Comparison of ENCODE assay signal across 36 cellular contexts in genomic region chr17:10603889-10604288, GRCh38. TPM values are rescaled to one million over a fixed set of nuclear protein-coding genes. Genes with fewer than 3 reads are reported as not detected.
"Had no signal": no experiment of that assay in that cellular context is flagged by ENCODE, and none has a peak within 500 bp of the region (broad histone marks: within the 10 kb centered on the region; RNA-seq: fewer than 3 reads in every experiment).

No MANE protein-coding gene starts in this region.

- H3K9me3 ChIP-seq: adrenal gland, ascending aorta, body of pancreas, breast epithelium had no signal

- H3K4me3 ChIP-seq: adrenal gland, ascending aorta, body of pancreas, breast epithelium, cardiac muscle cell had no signal

- H3K27ac ChIP-seq: adrenal gland, ascending aorta, body of pancreas, brain microvascular endothelial cell, breast epithelium, cardiac muscle cell had no signal

- H3K4me1 ChIP-seq: adrenal gland, ascending aorta, body of pancreas, breast epithelium had no signal

- H3K27me3 ChIP-seq: adrenal gland, ascending aorta, body of pancreas, brain microvascular endothelial cell, breast epithelium had no signal

- DNase-seq: activated effector memory CD4-positive, alpha-beta T cell treated with anti-CD3 and anti-CD28 coated beads, Interleukin-2, amount 50 U/mL, for 16 hours; activated effector memory CD4-positive, alpha-beta T cell treated with Interleukin-2 at 50 U/mL for 16 hours; activated gamma-delta T cell; activated gamma-delta T cell treated with Interleukin-2 at 50 U/mL for 16 hours; activated naive CD4-positive, alpha-beta T cell; activated naive CD4-positive, alpha-beta T cell treated with anti-CD3 and anti-CD28 coated beads for 36 hours; activated naive CD4-positive, alpha-beta T cell treated with anti-CD3 and anti-CD28 coated beads, Interleukin-2, amount 10 ng/mL, durations not matched to agents 7 days and 5 days; activated naive CD4-positive, alpha-beta T cell treated with anti-CD3 and anti-CD28 coated beads, Interleukin-2, amount 50 U/mL, for 16 hours; activated naive CD4-positive, alpha-beta T cell treated with Interleukin-2 at 50 U/mL for 16 hours; activated naive CD8-positive, alpha-beta T cell treated with anti-CD3 and anti-CD28 coated beads for 36 hours; activated naive CD8-positive, alpha-beta T cell treated with anti-CD3 and anti-CD28 coated beads, Interleukin-2, amount 10 ng/mL, durations not matched to agents 7 days and 5 days; activated naive CD8-positive, alpha-beta T cell treated with anti-CD3 and anti-CD28 coated beads, Interleukin-2, amount 50 U/mL, for 24 hours; activated T-cell treated with anti-CD3 and anti-CD28 coated beads for 4 hours; activated T-cell treated with anti-CD3 and anti-CD28 coated beads, Interleukin-2, amount 50 U/mL, for 1 hour; activated T-cell treated with anti-CD3 and anti-CD28 coated beads, Interleukin-2, amount 50 U/mL, for 24 hours; activated T-cell treated with anti-CD3 and anti-CD28 coated beads, Interleukin-2, amount 50 U/mL, for 4 hours; activated T-cell treated with anti-CD3 and anti-CD28 coated beads, Interleukin-2, amount 50 U/mL, for 48 hours; activated T-cell treated with anti-CD3 and anti-CD28 coated beads, Interleukin-2, amount 50 U/mL, for 72 hours; adrenal gland; amniotic stem cell; amygdala; anterior cingulate cortex; aorta; body of pancreas; brain microvascular endothelial cell; caudate nucleus; central memory CD4-positive, alpha-beta T cell; cerebellar nuclear complex had no signal

- H3K36me3 ChIP-seq: adrenal gland, ascending aorta, brain microvascular endothelial cell, breast epithelium, cardiac muscle cell had no signal

- ATAC-seq: activated naive CD4-positive, alpha-beta T cell treated with anti-CD3 and anti-CD28 coated beads, Interleukin-2, amount 50 U/mL, for 72 hours; activated naive CD8-positive, alpha-beta T cell treated with anti-CD3 and anti-CD28 coated beads, Interleukin-2, amount 50 U/mL, for 24 hours; activated T-cell treated with anti-CD3 and anti-CD28 coated beads, Interleukin-2, amount 50 U/mL, for 4 hours; activated T-cell treated with anti-CD3 and anti-CD28 coated beads, Interleukin-2, amount 50 U/mL, for 72 hours; activated T-helper 17 cell treated with anti-CD3 and anti-CD28 coated beads, Interleukin-2, amount 50 U/mL, for 72 hours; body of pancreas had no signal

RNA-seq across cellular contexts. Expression of gene MYH2, which starts 54.4 kb away (rescaled TPM):
- total RNA-seq: activated naive CD4-positive, alpha-beta T cell treated with anti-CD3 and anti-CD28 coated beads for 36 hours; activated naive CD4-positive, alpha-beta T cell treated with anti-CD3 and anti-CD28 coated beads, Interleukin-2, amount 50 U/mL, for 72 hours; activated naive CD8-positive, alpha-beta T cell treated with anti-CD3 and anti-CD28 coated beads for 36 hours; activated naive CD8-positive, alpha-beta T cell treated with anti-CD3 and anti-CD28 coated beads, Interleukin-2, amount 10 ng/mL, durations not matched to agents 7 days and 5 days; activated T-cell treated with anti-CD3 and anti-CD28 coated beads, Interleukin-2, amount 50 U/mL, for 4 hours; activated T-cell treated with anti-CD3 and anti-CD28 coated beads, Interleukin-2, amount 50 U/mL, for 72 hours; activated T-helper 1 cell treated with anti-CD3 and anti-CD28 coated beads, Interleukin-12 subunit alpha, Interleukin-12 subunit beta, Interleukin-2, Interleukin-4 antibody, amounts not matched to agents 30 ng/mL and 10 ng/mL and 1 ng/mL, durations not matched to agents 14 hours and 24 hours and 36 hours; activated T-helper 17 cell treated with anti-CD3 and anti-CD28 coated beads, Interleukin-2, amount 50 U/mL, for 72 hours; activated T-helper 2 cell treated with anti-CD3 and anti-CD28 coated beads, Interferon-gamma antibody, Interleukin-2, Interleukin-4, amounts not matched to agents 10 μg/mL and 5 μg/mL and 100 μg/mL, durations not matched to agents 14 hours and 24 hours and 36 hours; aorta; ascending aorta; body of pancreas; bronchial epithelial cell; cardiac muscle cell had no signal
- polyA plus RNA-seq: cardiac muscle cell had no signal
